Comparison of ENCODE assay signal across 15 cellular contexts in the genomic region with DNA sequence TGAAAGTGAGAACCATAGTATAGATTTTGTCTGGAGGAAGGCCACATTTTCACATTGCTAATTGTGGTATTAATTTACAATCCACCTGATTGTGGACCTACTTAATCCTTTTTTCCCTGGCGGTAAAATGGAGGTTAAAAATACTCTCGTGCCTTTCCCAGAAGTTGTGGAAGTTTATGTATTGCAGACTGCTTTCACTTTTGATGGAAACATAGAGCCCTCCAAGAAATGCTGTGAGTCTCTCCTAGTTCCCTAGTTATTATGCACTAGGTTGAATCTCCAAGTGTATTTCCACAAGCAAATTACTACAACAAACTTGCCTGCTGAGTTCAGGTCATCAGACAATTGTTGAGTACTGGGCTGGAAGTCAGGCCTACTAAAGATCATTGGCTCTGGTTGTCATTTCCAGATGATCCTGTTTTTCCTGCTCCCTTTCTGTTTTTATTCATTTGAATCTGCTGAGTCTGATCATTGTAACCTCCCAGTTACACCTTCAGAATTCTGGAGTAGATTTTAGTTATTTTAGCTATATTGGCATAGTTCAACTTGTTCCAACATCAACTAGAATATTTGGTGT.
DNase-seq lines count a peak whose midpoint lies in the region; ATAC-seq, FAIRE-seq and TF ChIP-seq lines count a peak whose summit lies in the region.
"Had no signal": no experiment of that assay in that cellular context is flagged by ENCODE, and none has a peak within 500 bp of the region (broad histone marks: within the 10 kb centered on the region; RNA-seq: fewer than 3 reads in every experiment).

No MANE protein-coding gene starts in this region.

- no peaks in the 10 kb centered on the region for H3K27me3 ChIP-seq in keratinocyte (ENCODE audit: control insufficient read depth, extremely low read depth, insufficient read depth, low read length)

- H3K79me2 ChIP-seq in keratinocyte (ENCODE audit: control insufficient read depth, insufficient read depth, low read length), result peaks cover 14% of the 10 kb centered on the region

- peaks cover 32% of the 10 kb centered on the region for H3K4me1 ChIP-seq in keratinocyte (ENCODE audit: control insufficient read depth, extremely low read depth, insufficient read depth, low read length)

- H3K9me1 ChIP-seq in keratinocyte (ENCODE audit: control insufficient read depth, extremely low read depth, insufficient read depth, low read length), result no peaks in the 10 kb centered on the region

- peak overlapping the region; percentile 46 for H2AFZ ChIP-seq in keratinocyte (ENCODE audit: control insufficient read depth, low read length)

- dilution Hi-C loops in keratinocyte (cut with MboI; ENCODE audit: extremely low pct_ligation_motif_present, low sequenced_read_pairs), result no loop called here

- ATAC-seq in GM19035 (IDR thresholded peaks at IDR 0.05; ENCODE audit: unreplicated experiment), result no peak

- H3K9me3 ChIP-seq in keratinocyte (ENCODE audit: control insufficient read depth, low read depth, low read length), result no peaks in the 10 kb centered on the region

- H3K4me3 ChIP-seq in choroid plexus epithelial cell (ENCODE audit: low read depth, low read length) (no peak overlapping the region), keratinocyte (ENCODE audit: control insufficient read depth in 2 of 3, extremely low read depth in 1 of 3, insufficient read depth in 2 of 3, low read depth in 1 of 3, low read length in 3 of 3) (peak overlapping the region in 1 of 3 experiments; percentile 6), skin epidermis (no peak overlapping the region)

- peak overlapping the region; percentile 34 for H3K4me2 ChIP-seq in keratinocyte (ENCODE audit: control insufficient read depth, extremely low read depth, insufficient read depth, low read depth, low read length)

- peak; percentile 70 for FAIRE-seq in keratinocyte (lab: Jason Lieb, UNC)

- TF ChIP-seq CTCF in choroid plexus epithelial cell (conservative IDR thresholded peaks at IDR 0.05; ENCODE audit: low read depth, low read length) (no peak), keratinocyte (optimal IDR thresholded peaks at IDR 0.05 in 1 of 3, IDR thresholded peaks at IDR 0.05 in 1 of 3, conservative IDR thresholded peaks at IDR 0.05 in 1 of 3; ENCODE audit: extremely low read depth in 1 of 3, insufficient read depth in 2 of 3, low read length in 3 of 3) (no peak)

- H3K36me3 ChIP-seq in keratinocyte (ENCODE audit: control insufficient read depth in 2 of 2, extremely low read depth in 1 of 2, insufficient read depth in 2 of 2, low read length in 2 of 2), result peaks cover 2 to 11% of the 10 kb centered on the region in 2 experiments

- DNase-seq in LHCN-M2 (ENCODE audit: low read depth) (peak; percentile 18), choroid plexus epithelial cell (ENCODE audit: low read depth) (peak; percentile 52), keratinocyte (ENCODE audit: low read depth, low spot score) (no peak), NCI-H146 treated with DMSO at 0.1 percent for 48 hours (lab: John Stamatoyannopoulos, UW; ENCODE audit: unreplicated experiment) (no peak), NCI-H774 (lab: John Stamatoyannopoulos, UW) (no peak)
- no peak for DNase-seq in effector CD4-positive, alpha-beta T cell
- DNase-seq: activated naive CD4-positive, alpha-beta T cell treated with anti-CD3 and anti-CD28 coated beads, Interleukin-2, amount 50 U/mL, for 16 hours; hippocampal formation; KBM-7; NCI-H226; RPMI8226; T1000 had no signal

- no peaks in the 10 kb centered on the region for H4K20me1 ChIP-seq in keratinocyte (ENCODE audit: control insufficient read depth, extremely low read depth, insufficient read depth, low read length)

- H3K27ac ChIP-seq in keratinocyte (ENCODE audit: control insufficient read depth, insufficient read depth, low read length) (no peak overlapping the region), skin epidermis (peak overlapping the region in 17 of 21 experiments; percentile 2 to 65 (median 47))
- H3K27ac ChIP-seq: C4-2B had no signal

- H3K9ac ChIP-seq in keratinocyte (ENCODE audit: control insufficient read depth, extremely low read depth, insufficient read depth, low read length), result no peak overlapping the region

Comparison
In these comparisons a context has a peak if more than half of its experiments do, and no peak if none do; other contexts are left out.
1. DNase-seq: peak in LHCN-M2 (single experiment) and choroid plexus epithelial cell (single experiment); none in keratinocyte (single experiment), NCI-H146 treated with DMSO at 0.1 percent for 48 hours (single experiment), effector CD4-positive, alpha-beta T cell (single experiment) and NCI-H774 (single experiment).